In genomic region chr2:178870703-178871102, GRCh38 we compare ENCODE assay signal across 14 cellular contexts.
DNase-seq lines count a peak whose midpoint lies in the region; ATAC-seq, FAIRE-seq and TF ChIP-seq lines count a peak whose summit lies in the region.
"Had no signal": no experiment of that assay in that cellular context is flagged by ENCODE, and none has a peak within 500 bp of the region (broad histone marks: within the 10 kb centered on the region; RNA-seq: fewer than 3 reads in every experiment).

No MANE protein-coding gene starts in this region.

- no peak overlapping the region for H3K9ac ChIP-seq in keratinocyte (ENCODE audit: control insufficient read depth, extremely low read depth, insufficient read depth, low read length)

- H3K79me2 ChIP-seq in keratinocyte (ENCODE audit: control insufficient read depth, insufficient read depth, low read length), result no peaks in the 10 kb centered on the region

- no peak overlapping the region for H2AFZ ChIP-seq in keratinocyte (ENCODE audit: control insufficient read depth, low read length)

- CTCF ChIA-PET in T-cell (lab: Charles Lee), result no interaction called here

- peaks cover 4 to 5% (median 4%) of the 10 kb centered on the region in 3 donors for H3K4me1 Mint-ChIP-seq in T-cell
- H3K4me1 Mint-ChIP-seq: naive B cell had no signal

- no peaks in the 10 kb centered on the region for H3K27me3 Mint-ChIP-seq in T-cell
- H3K27me3 Mint-ChIP-seq: naive B cell had no signal

- H3K36me3 Mint-ChIP-seq in T-cell, result peaks cover 18% of the 10 kb centered on the region

- H3K27ac Mint-ChIP-seq in T-cell, result no peak overlapping the region
- H3K27ac Mint-ChIP-seq: CD8-positive, alpha-beta T cell had no signal

- peak; percentile 20 for DNase-seq in EH (ENCODE audit: low read depth)
- peak; percentile 9 for DNase-seq in HT-29 (ENCODE audit: low spot score)
- DNase-seq in brain microvascular endothelial cell, result peak; percentile 53
- no peak for DNase-seq in keratinocyte (ENCODE audit: low read depth, low spot score)
- DNase-seq in OCI-M2 (lab: John Stamatoyannopoulos, UW; ENCODE audit: unreplicated experiment), result no peak
- no peak for DNase-seq in T-cell
- no peak for DNase-seq in DMS79 (lab: John Stamatoyannopoulos, UW)
- DNase-seq: activated CD4-positive, CD25-positive, alpha-beta regulatory T cell; CD8-positive, alpha-beta T cell; naive B cell; NCI-H1048 had no signal

- no peaks in the 10 kb centered on the region for H4K20me1 ChIP-seq in keratinocyte (ENCODE audit: control insufficient read depth, extremely low read depth, insufficient read depth, low read length)

- H3K9me3 Mint-ChIP-seq in T-cell, result no peaks in the 10 kb centered on the region
- H3K9me3 Mint-ChIP-seq: CD8-positive, alpha-beta T cell; naive B cell had no signal

- H3K27me3 ChIP-seq in brain microvascular endothelial cell (replicated peaks) (no peaks in the 10 kb centered on the region), keratinocyte (ENCODE audit: control insufficient read depth, extremely low read depth, insufficient read depth, low read length) (no peaks in the 10 kb centered on the region)
- H3K27me3 ChIP-seq: suprapubic skin had no signal

- TF ChIP-seq CTCF in brain microvascular endothelial cell (IDR thresholded peaks at IDR 0.05; ENCODE audit: low read depth, low read length, missing control alignments), result no peak
- TF ChIP-seq CTCF in keratinocyte (optimal IDR thresholded peaks at IDR 0.05 in 1 of 3, IDR thresholded peaks at IDR 0.05 in 1 of 3, conservative IDR thresholded peaks at IDR 0.05 in 1 of 3; ENCODE audit: extremely low read depth in 1 of 3, insufficient read depth in 2 of 3, low read length in 3 of 3), result no peak

- H3K36me3 ChIP-seq in brain microvascular endothelial cell (replicated peaks), result no peaks in the 10 kb centered on the region
- no peaks in the 10 kb centered on the region for H3K36me3 ChIP-seq in keratinocyte (ENCODE audit: control insufficient read depth in 2 of 2, extremely low read depth in 1 of 2, insufficient read depth in 2 of 2, low read length in 2 of 2)
- H3K36me3 ChIP-seq: suprapubic skin had no signal

- H3K9me3 ChIP-seq in keratinocyte (ENCODE audit: control insufficient read depth, low read depth, low read length), result no peaks in the 10 kb centered on the region
- H3K9me3 ChIP-seq: suprapubic skin had no signal

- FAIRE-seq in keratinocyte (lab: Jason Lieb, UNC), result peak; percentile 46

- H3K4me1 ChIP-seq in keratinocyte (ENCODE audit: control insufficient read depth, extremely low read depth, insufficient read depth, low read length), result peaks cover 16% of the 10 kb centered on the region
- H3K4me1 ChIP-seq: suprapubic skin had no signal

- no peak overlapping the region for H3K4me2 ChIP-seq in keratinocyte (ENCODE audit: control insufficient read depth, extremely low read depth, insufficient read depth, low read depth, low read length)

- no peak overlapping the region for H3K4me3 Mint-ChIP-seq in T-cell
- H3K4me3 Mint-ChIP-seq: CD8-positive, alpha-beta T cell; naive B cell had no signal

- POLR2A ChIA-PET in T-cell (lab: Charles Lee), result no interaction called here

- H3K4me3 ChIP-seq in brain microvascular endothelial cell (ENCODE audit: low read depth, low read length), result no peak overlapping the region
- no peak overlapping the region for H3K4me3 ChIP-seq in keratinocyte (ENCODE audit: control insufficient read depth in 2 of 3, extremely low read depth in 1 of 3, insufficient read depth in 2 of 3, low read depth in 1 of 3, low read length in 3 of 3)
- H3K4me3 ChIP-seq: suprapubic skin had no signal

- in situ Hi-C loops in brain microvascular endothelial cell (cut with HindIII; ENCODE audit: low pct_ligation_motif_present, low sequenced_read_pairs), result no loop called here

- H3K9me1 ChIP-seq in keratinocyte (ENCODE audit: control insufficient read depth, extremely low read depth, insufficient read depth, low read length), result no peaks in the 10 kb centered on the region

- no peak overlapping the region for H3K27ac ChIP-seq in brain microvascular endothelial cell
- no peak overlapping the region for H3K27ac ChIP-seq in keratinocyte (ENCODE audit: control insufficient read depth, insufficient read depth, low read length)
- H3K27ac ChIP-seq: HL-60, suprapubic skin had no signal

- no peak for ATAC-seq in activated CD4-positive, CD25-positive, alpha-beta regulatory T cell treated with anti-CD3 and anti-CD28 coated beads, Interleukin-2, amount 50 U/mL, for 24 hours
- no peak for ATAC-seq in T-cell (replicated peaks in 1 of 4)

- dilution Hi-C loops in keratinocyte (cut with MboI; ENCODE audit: extremely low pct_ligation_motif_present, low sequenced_read_pairs), result no loop called here

Comparison
In these comparisons a context has a peak if more than half of its experiments do, and no peak if none do; other contexts are left out.
1. DNase-seq: peak in EH (single experiment), HT-29 (single experiment) and brain microvascular endothelial cell (single experiment); none in keratinocyte (single experiment), OCI-M2 (single experiment), T-cell (0 of 34) and DMS79 (single experiment).